ENCODE assay signal across 8 cellular contexts in genomic region chr13:51584731-51585191, GRCh38. TPM values are rescaled to one million over a fixed set of nuclear protein-coding genes. Genes with fewer than 3 reads are reported as not detected.
DNase-seq lines count a peak whose midpoint lies in the region; ATAC-seq and TF ChIP-seq lines count a peak whose summit lies in the region.

No MANE protein-coding gene starts in this region.

- H3K36me3 ChIP-seq in stomach smooth muscle (ENCODE audit: control insufficient read depth in 2 of 2, insufficient read depth in 2 of 2, low read length in 2 of 2), result no peaks in the 10 kb centered on the region

- H3K9me3 ChIP-seq in stomach smooth muscle (ENCODE audit: control insufficient read depth in 2 of 2, low read length in 2 of 2), result no peaks in the 10 kb centered on the region

- peak overlapping the region; percentile 77 to 80 for H3K9ac ChIP-seq in stomach smooth muscle (ENCODE audit: low read length in 2 of 2)

- DNase-seq in AG08396 (ENCODE audit: low spot score), result peak; percentile 21
- DNase-seq in NCI-H748 treated with DMSO at 0.1 percent for 48 hours (lab: John Stamatoyannopoulos, UW), result peak; percentile 57
- DNase-seq in activated T-helper 1 cell treated with anti-CD3 and anti-CD28 coated beads, Interleukin-12 subunit alpha, Interleukin-12 subunit beta, Interleukin-2, Interleukin-4 antibody, amounts not matched to agents 30 ng/mL and 10 ng/mL and 1 ng/mL, durations not matched to agents 14 hours and 24 hours and 36 hours (ENCODE audit: low spot score), result peak; percentile 70
- peak; percentile 34 for DNase-seq in fibroblast of peridontal ligament (ENCODE audit: extremely low read depth)
- DNase-seq in nephron progenitor cell, result peak; percentile 63

- peak overlapping the region; percentile 85 to 94 for H3K4me3 ChIP-seq in stomach smooth muscle (ENCODE audit: low read length in 2 of 2)

- H3K27me3 Mint-ChIP-seq in activated T-helper 1 cell treated with anti-CD3 and anti-CD28 coated beads, Interleukin-12 subunit alpha, Interleukin-12 subunit beta, Interleukin-2, Interleukin-4 antibody, amounts not matched to agents 30 ng/mL and 10 ng/mL and 1 ng/mL, durations not matched to agents 14 hours and 24 hours and 36 hours (ENCODE audit: insufficient read depth), result no peaks in the 10 kb centered on the region
- peaks cover 10% of the 10 kb centered on the region for H3K27me3 Mint-ChIP-seq in nephron progenitor cell (ENCODE audit: low read depth, poor library complexity)

- H3K27ac ChIP-seq in stomach smooth muscle (ENCODE audit: low read length), result peak overlapping the region; percentile 98

- no peaks in the 10 kb centered on the region for H3K27me3 ChIP-seq in stomach smooth muscle (ENCODE audit: control insufficient read depth in 1 of 2, insufficient read depth in 2 of 2, low read length in 2 of 2)

- H3K27ac Mint-ChIP-seq in activated T-helper 1 cell treated with anti-CD3 and anti-CD28 coated beads, Interleukin-12 subunit alpha, Interleukin-12 subunit beta, Interleukin-2, Interleukin-4 antibody, amounts not matched to agents 30 ng/mL and 10 ng/mL and 1 ng/mL, durations not matched to agents 14 hours and 24 hours and 36 hours, result peak overlapping the region; percentile 58
- peak overlapping the region; percentile 80 for H3K27ac Mint-ChIP-seq in nephron progenitor cell

- H3K4me1 Mint-ChIP-seq in activated T-helper 1 cell treated with anti-CD3 and anti-CD28 coated beads, Interleukin-12 subunit alpha, Interleukin-12 subunit beta, Interleukin-2, Interleukin-4 antibody, amounts not matched to agents 30 ng/mL and 10 ng/mL and 1 ng/mL, durations not matched to agents 14 hours and 24 hours and 36 hours (ENCODE audit: low read depth), result peaks cover 49% of the 10 kb centered on the region
- H3K4me1 Mint-ChIP-seq in nephron progenitor cell, result peaks cover 47% of the 10 kb centered on the region

- no peaks in the 10 kb centered on the region for H3K36me3 Mint-ChIP-seq in activated T-helper 1 cell treated with anti-CD3 and anti-CD28 coated beads, Interleukin-12 subunit alpha, Interleukin-12 subunit beta, Interleukin-2, Interleukin-4 antibody, amounts not matched to agents 30 ng/mL and 10 ng/mL and 1 ng/mL, durations not matched to agents 14 hours and 24 hours and 36 hours (ENCODE audit: low read depth)
- no peaks in the 10 kb centered on the region for H3K36me3 Mint-ChIP-seq in nephron progenitor cell (ENCODE audit: low read depth)

- peak; percentile 19 for ATAC-seq in GM18861 (IDR thresholded peaks at IDR 0.05; ENCODE audit: unreplicated experiment)
- peak; percentile 22 for ATAC-seq in HG03095 (IDR thresholded peaks at IDR 0.05; ENCODE audit: unreplicated experiment)

- TF ChIP-seq CTCF in nephron progenitor cell (IDR thresholded peaks at IDR 0.05), result no peak

- H3K9me3 Mint-ChIP-seq in activated T-helper 1 cell treated with anti-CD3 and anti-CD28 coated beads, Interleukin-12 subunit alpha, Interleukin-12 subunit beta, Interleukin-2, Interleukin-4 antibody, amounts not matched to agents 30 ng/mL and 10 ng/mL and 1 ng/mL, durations not matched to agents 14 hours and 24 hours and 36 hours, result no peaks in the 10 kb centered on the region
- H3K9me3 Mint-ChIP-seq in nephron progenitor cell, result no peaks in the 10 kb centered on the region

- peak overlapping the region; percentile 94 for H3K4me3 Mint-ChIP-seq in activated T-helper 1 cell treated with anti-CD3 and anti-CD28 coated beads, Interleukin-12 subunit alpha, Interleukin-12 subunit beta, Interleukin-2, Interleukin-4 antibody, amounts not matched to agents 30 ng/mL and 10 ng/mL and 1 ng/mL, durations not matched to agents 14 hours and 24 hours and 36 hours
- H3K4me3 Mint-ChIP-seq in nephron progenitor cell, result peak overlapping the region; percentile 88

- intact Hi-C loops in activated T-helper 1 cell treated with anti-CD3 and anti-CD28 coated beads, Interleukin-12 subunit alpha, Interleukin-12 subunit beta, Interleukin-2, Interleukin-4 antibody, amounts not matched to agents 30 ng/mL and 10 ng/mL and 1 ng/mL, durations not matched to agents 14 hours and 24 hours and 36 hours (cut with micrococcal nuclease), result loop anchor here (1.0 to 10.0 kb wide), 13 partner anchors 30 to 1792 kb away; partner anchors contain the start of genes INTS6, KPNA3, NEK5 and SPRYD7

- H3K4me1 ChIP-seq in stomach smooth muscle (ENCODE audit: control insufficient read depth, insufficient read depth, low read length), result peaks cover 6% of the 10 kb centered on the region

RNA-seq across cellular contexts. Expression of gene WDFY2, which starts 0.5 kb away (rescaled TPM):
- 7.5 and 11.4 TPM in 2 replicates for total RNA-seq in activated T-helper 1 cell treated with anti-CD3 and anti-CD28 coated beads, Interleukin-12 subunit alpha, Interleukin-12 subunit beta, Interleukin-2, Interleukin-4 antibody, amounts not matched to agents 30 ng/mL and 10 ng/mL and 1 ng/mL, durations not matched to agents 14 hours and 24 hours and 36 hours

Comparison
In these comparisons a context has a peak if more than half of its experiments do, and no peak if none do; other contexts are left out.
1. Peak in every context shown above with its lines: DNase-seq, ATAC-seq, H3K4me3 ChIP-seq and H3K27ac ChIP-seq.